ENCODE assay signal across 9 cellular contexts in genomic region chr15:57866149-57866736, GRCh38.
DNase-seq lines count a peak whose midpoint lies in the region; TF ChIP-seq lines count a peak whose summit lies in the region.
"Had no signal": no experiment of that assay in that cellular context is flagged by ENCODE, and none has a peak within 500 bp of the region (broad histone marks: within the 10 kb centered on the region; RNA-seq: fewer than 3 reads in every experiment).

No MANE protein-coding gene starts in this region.

- DNase-seq in AG20443 (ENCODE audit: low spot score) (peak; percentile 68), GM19238 (ENCODE audit: insufficient read length, low spot score) (peak; percentile 13), NCI-H510A treated with DMSO at 0.1 percent for 48 hours (lab: John Stamatoyannopoulos, UW) (peak; percentile 9), erythroblast (lab: John Stamatoyannopoulos, UW) (peak; percentile 31 to 59), nephron progenitor cell (peak; percentile 53), vagina (ENCODE audit: extremely low spot score in 2 of 2) (no peak), T1000 (lab: John Stamatoyannopoulos, UW) (no peak)
- peak; percentile 35 to 37 for DNase-seq in activated CD4-positive, alpha-beta T cell treated with anti-CD3 and anti-CD28 coated beads, Interleukin-2, amount 50 U/mL, for 4 hours

- no peaks in the 10 kb centered on the region for H3K9me3 Mint-ChIP-seq in nephron progenitor cell

- TF ChIP-seq CTCF in nephron progenitor cell (IDR thresholded peaks at IDR 0.05) (peak; percentile 55), vagina (IDR thresholded peaks at IDR 0.05) (peak; percentile 4 to 61 (median 40))

- H3K4me3 Mint-ChIP-seq in nephron progenitor cell = no peak overlapping the region

- H3K36me3 Mint-ChIP-seq in nephron progenitor cell (ENCODE audit: low read depth) = no peaks in the 10 kb centered on the region

- H3K4me1 ChIP-seq in vagina = no peaks in the 10 kb centered on the region

- H3K4me1 Mint-ChIP-seq in nephron progenitor cell = peaks cover 9% of the 10 kb centered on the region

- H3K27me3 ChIP-seq in vagina = no peaks in the 10 kb centered on the region

- no peaks in the 10 kb centered on the region for H3K36me3 ChIP-seq in vagina

- no peak overlapping the region for H3K4me3 ChIP-seq in vagina
- H3K4me3 ChIP-seq: skin epidermis had no signal

- no peak overlapping the region for H3K27ac Mint-ChIP-seq in nephron progenitor cell

- no peak for TF ChIP-seq POLR2A in erythroblast (IDR thresholded peaks at IDR 0.05; ENCODE audit: low read length)
- TF ChIP-seq POLR2A in vagina (IDR thresholded peaks at IDR 0.05) = no peak

- H3K9me3 ChIP-seq in vagina = no peaks in the 10 kb centered on the region

- peaks cover 11% of the 10 kb centered on the region for H3K27me3 Mint-ChIP-seq in nephron progenitor cell (ENCODE audit: low read depth, poor library complexity)

- no peak overlapping the region for H3K27ac ChIP-seq in vagina
- H3K27ac ChIP-seq: skin epidermis had no signal

- intact Hi-C loops in vagina (cut with DNase I) = loop anchor here (5.0 to 10.0 kb wide), 3 partner anchors 201 to 301 kb away; partner anchors contain the start of gene ALDH1A2

Comparison
In these comparisons a context has a peak if more than half of its experiments do, and no peak if none do; other contexts are left out.
1. DNase-seq: peak in AG20443 (single experiment), GM19238 (single experiment), NCI-H510A treated with DMSO at 0.1 percent for 48 hours (single experiment), activated CD4-positive, alpha-beta T cell treated with anti-CD3 and anti-CD28 coated beads, Interleukin-2, amount 50 U/mL, for 4 hours (2 of 2), erythroblast (2 of 2) and nephron progenitor cell (single experiment); none in vagina (0 of 2) and T1000 (single experiment).